In genomic region chr1:42832636-42833265, GRCh38 we compare ENCODE assay signal across 32 cellular contexts. TPM values are rescaled to one million over a fixed set of nuclear protein-coding genes. Genes with fewer than 3 reads are reported as not detected.
"Had no signal": no experiment of that assay in that cellular context is flagged by ENCODE, and none has a peak within 500 bp of the region (broad histone marks: within the 10 kb centered on the region; RNA-seq: fewer than 3 reads in every experiment).

No MANE protein-coding gene starts in this region.

- H3K4me1 ChIP-seq: right atrium auricular region, right lobe of liver, sigmoid colon, suprapubic skin, testis, tibial nerve, upper lobe of left lung, uterus had no signal

- ATAC-seq: naive thymus-derived CD4-positive, alpha-beta T cell; natural killer cell; right lobe of liver; stimulated activated memory B cell treated with anti-CD40 and anti-IgM and Interleukin-4, amounts not matched to agents 10 μg/mL and 1 μg/mL and 100 μg/mL, for 72 hours; stimulated activated naive CD8-positive, alpha-beta T cell treated with anti-CD3 and anti-CD28 coated beads, Interleukin-15, amount 100 ng/mL, for 72 hours; stimulated activated naive CD8-positive, alpha-beta T cell treated with anti-CD3 and anti-CD28 coated beads, Interleukin-15, Interleukin-2, amounts not matched to agents 100 U/mL and 50 U/mL, for 24 hours had no signal

- H3K9me3 Mint-ChIP-seq: naive thymus-derived CD4-positive, alpha-beta T cell; natural killer cell; nephron; stimulated activated memory B cell treated with anti-CD40 and anti-IgM and Interleukin-4, amounts not matched to agents 10 μg/mL and 1 μg/mL and 100 μg/mL, for 72 hours; stimulated activated naive CD8-positive, alpha-beta T cell treated with anti-CD3 and anti-CD28 coated beads, Interleukin-15, amount 100 ng/mL, for 72 hours had no signal

- H3K27me3 Mint-ChIP-seq: naive thymus-derived CD4-positive, alpha-beta T cell; progenitor cell of endocrine pancreas; stimulated activated memory B cell treated with anti-CD40 and anti-IgM and Interleukin-4, amounts not matched to agents 10 μg/mL and 1 μg/mL and 100 μg/mL, for 72 hours; stimulated activated naive CD8-positive, alpha-beta T cell treated with anti-CD3 and anti-CD28 coated beads, Interleukin-15, amount 100 ng/mL, for 72 hours had no signal

- H3K9ac ChIP-seq: neural progenitor cell, parathyroid adenoma had no signal

- H3K9me3 ChIP-seq: ovary, right atrium auricular region, right lobe of liver, sigmoid colon, spleen, suprapubic skin, testis, tibial nerve, upper lobe of left lung, uterus had no signal

- H3K4me3 Mint-ChIP-seq: naive thymus-derived CD4-positive, alpha-beta T cell; natural killer cell; nephron; neural progenitor cell; stimulated activated memory B cell treated with anti-CD40 and anti-IgM and Interleukin-4, amounts not matched to agents 10 μg/mL and 1 μg/mL and 100 μg/mL, for 72 hours; stimulated activated naive CD8-positive, alpha-beta T cell treated with anti-CD3 and anti-CD28 coated beads, Interleukin-15, amount 100 ng/mL, for 72 hours had no signal

- H3K4me2 ChIP-seq: neural progenitor cell, smooth muscle cell had no signal

- H3K36me3 Mint-ChIP-seq: natural killer cell had no signal

- H3K36me3 ChIP-seq: neural progenitor cell, ovary, right atrium auricular region, uterus had no signal

- H3K27me3 ChIP-seq: neural progenitor cell, ovary, right atrium auricular region, right lobe of liver, sigmoid colon, spleen, suprapubic skin, testis, tibial nerve, upper lobe of left lung, uterus had no signal

- H3K4me1 Mint-ChIP-seq: naive thymus-derived CD4-positive, alpha-beta T cell; natural killer cell; stimulated activated naive CD8-positive, alpha-beta T cell treated with anti-CD3 and anti-CD28 coated beads, Interleukin-15, amount 100 ng/mL, for 72 hours had no signal

- H3K27ac Mint-ChIP-seq: naive thymus-derived CD4-positive, alpha-beta T cell; natural killer cell; nephron; neural progenitor cell; progenitor cell of endocrine pancreas; stimulated activated memory B cell treated with anti-CD40 and anti-IgM and Interleukin-4, amounts not matched to agents 10 μg/mL and 1 μg/mL and 100 μg/mL, for 72 hours; stimulated activated naive CD8-positive, alpha-beta T cell treated with anti-CD3 and anti-CD28 coated beads, Interleukin-15, amount 100 ng/mL, for 72 hours had no signal

- H2AFZ ChIP-seq: neural progenitor cell, parathyroid adenoma had no signal

- H3K79me2 ChIP-seq: parathyroid adenoma had no signal

- H3K4me3 ChIP-seq: neural progenitor cell, ovary, right atrium auricular region, right lobe of liver, sigmoid colon, skin epidermis, smooth muscle cell, spleen, suprapubic skin, testis, tibial nerve, upper lobe of left lung, uterus had no signal

- DNase-seq: naive thymus-derived CD4-positive, alpha-beta T cell; natural killer cell; occipital lobe; ovary; posterior cingulate gyrus; retina; right lobe of liver; sigmoid colon; spleen; stimulated activated CD4-positive, alpha-beta T cell treated with anti-CD3 and anti-CD28 coated beads, Interleukin-12 subunit alpha, Interleukin-12 subunit beta, amount 100 ng/mL, for 4 hours; stimulated activated CD4-positive, alpha-beta T cell treated with anti-CD3 and anti-CD28 coated beads, Interleukin-1b, Interleukin-23, amount 100 ng/mL, for 48 hours; stimulated activated CD4-positive, alpha-beta T cell treated with anti-CD3 and anti-CD28 coated beads, Interleukin-4, amount 100 ng/mL, for 1 hour; stimulated activated CD4-positive, alpha-beta T cell treated with anti-CD3 and anti-CD28 coated beads, Interleukin-4, amount 100 ng/mL, for 4 hours; stimulated activated CD8-positive, alpha-beta memory T cell treated with anti-CD3 and anti-CD28 coated beads, Interleukin-4, amount 100 ng/mL, for 48 hours; stimulated activated naive CD4-positive, alpha-beta T cell; stimulated activated naive CD8-positive, alpha-beta T cell treated with anti-CD3 and anti-CD28 coated beads, Interleukin-15, amount 100 ng/mL, for 72 hours; stimulated activated naive CD8-positive, alpha-beta T cell treated with anti-CD3 and anti-CD28 coated beads, Interleukin-15, Interleukin-2, amounts not matched to agents 100 U/mL and 50 U/mL, for 24 hours; substantia nigra; testis; upper lobe of left lung; uterus had no signal

- H3K27ac ChIP-seq: neural progenitor cell, ovary, parathyroid adenoma, right atrium auricular region, right lobe of liver, sigmoid colon, skin epidermis, spleen, suprapubic skin, testis, tibial nerve, upper lobe of left lung, uterus had no signal

RNA-seq across cellular contexts. Expression of gene TMEM269, which starts 48.0 kb away (rescaled TPM):
- total RNA-seq: pulmonary artery endothelial cell, right atrium auricular region, sigmoid colon had no signal
- polyA plus RNA-seq: naive thymus-derived CD4-positive, alpha-beta T cell had no signal
